In the genomic region with DNA sequence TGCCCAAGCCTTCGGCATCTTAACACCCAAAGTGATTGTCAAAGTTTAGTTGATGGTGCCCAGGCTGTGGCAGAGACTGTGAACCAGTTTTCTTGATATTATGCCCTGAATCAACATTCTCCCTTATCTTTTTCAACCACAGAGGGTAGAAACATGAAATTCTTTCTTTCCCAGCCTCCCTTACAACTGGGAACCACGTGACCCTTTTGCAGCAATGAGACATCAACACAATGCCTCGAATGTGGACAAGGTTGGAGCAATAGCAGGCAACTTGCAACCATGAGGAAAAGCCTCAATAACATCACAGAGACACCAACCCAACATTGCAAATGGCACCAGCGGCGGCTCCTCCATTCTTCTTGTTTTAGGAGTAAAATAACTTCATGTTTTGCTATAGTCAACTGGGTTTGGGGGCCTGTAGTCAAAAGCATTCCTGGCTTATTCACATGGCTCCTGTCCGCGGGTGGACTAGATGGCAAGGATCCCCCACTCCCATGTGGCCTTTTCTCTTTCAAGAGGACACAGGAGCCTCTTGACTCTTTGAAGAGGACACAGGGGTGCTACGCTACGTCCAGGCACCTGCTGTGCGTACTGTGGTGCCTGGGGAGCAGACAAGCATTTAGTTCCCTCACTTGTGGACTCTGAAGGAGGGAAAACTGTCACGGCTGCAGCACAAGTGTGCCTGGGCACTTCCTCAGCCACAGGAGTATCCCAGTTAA, we compare ENCODE assay signal across 2 cellular contexts.
TF ChIP-seq lines count a peak whose summit lies in the region.

No MANE protein-coding gene starts in this region.

TF ChIP-seq in IMR-90, 13 proteins besides CTCF, POLR2A, EP300 and RAD21:
- TF ChIP-seq CEBPB (IDR thresholded peaks at IDR 0.05; ENCODE audit: low read depth, low read length) (no peak), SMC3 (IDR thresholded peaks at IDR 0.05; ENCODE audit: low read depth, low read length) (no peak), RFX5 (IDR thresholded peaks at IDR 0.05; ENCODE audit: low read depth, low read length) (no peak), NFE2L2 (IDR thresholded peaks at IDR 0.05; ENCODE audit: low read depth, low read length) (no peak), CHD1 (IDR thresholded peaks at IDR 0.05; ENCODE audit: low read depth, low read length) (no peak), BHLHE40 (IDR thresholded peaks at IDR 0.05; ENCODE audit: low read depth, low read length) (no peak)
- TF ChIP-seq, protein P1, sequence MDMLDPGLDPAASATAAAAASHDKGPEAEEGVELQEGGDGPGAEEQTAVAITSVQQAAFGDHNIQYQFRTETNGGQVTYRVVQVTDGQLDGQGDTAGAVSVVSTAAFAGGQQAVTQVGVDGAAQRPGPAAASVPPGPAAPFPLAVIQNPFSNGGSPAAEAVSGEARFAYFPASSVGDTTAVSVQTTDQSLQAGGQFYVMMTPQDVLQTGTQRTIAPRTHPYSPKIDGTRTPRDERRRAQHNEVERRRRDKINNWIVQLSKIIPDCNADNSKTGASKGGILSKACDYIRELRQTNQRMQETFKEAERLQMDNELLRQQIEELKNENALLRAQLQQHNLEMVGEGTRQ (IDR thresholded peaks at IDR 0.05; ENCODE audit: low read depth, low read length) = peak; percentile 70

TF ChIP-seq in GM12878, 131 proteins besides CTCF, POLR2A, EP300 and RAD21:
- TF ChIP-seq, protein P2, sequence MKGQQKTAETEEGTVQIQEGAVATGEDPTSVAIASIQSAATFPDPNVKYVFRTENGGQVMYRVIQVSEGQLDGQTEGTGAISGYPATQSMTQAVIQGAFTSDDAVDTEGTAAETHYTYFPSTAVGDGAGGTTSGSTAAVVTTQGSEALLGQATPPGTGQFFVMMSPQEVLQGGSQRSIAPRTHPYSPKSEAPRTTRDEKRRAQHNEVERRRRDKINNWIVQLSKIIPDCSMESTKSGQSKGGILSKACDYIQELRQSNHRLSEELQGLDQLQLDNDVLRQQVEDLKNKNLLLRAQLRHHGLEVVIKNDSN (IDR thresholded peaks at IDR 0.05; ENCODE audit: borderline replicate concordance, extremely low read length, insufficient read depth, low read depth, low read length) = peak; percentile 13
- TF ChIP-seq EED (IDR thresholded peaks at IDR 0.05; ENCODE audit: low read depth) = no peak
TF ChIP-seq in GM12878: peak in this region for 1.
